ENCODE assay signal across 3 cellular contexts in the genomic region with DNA sequence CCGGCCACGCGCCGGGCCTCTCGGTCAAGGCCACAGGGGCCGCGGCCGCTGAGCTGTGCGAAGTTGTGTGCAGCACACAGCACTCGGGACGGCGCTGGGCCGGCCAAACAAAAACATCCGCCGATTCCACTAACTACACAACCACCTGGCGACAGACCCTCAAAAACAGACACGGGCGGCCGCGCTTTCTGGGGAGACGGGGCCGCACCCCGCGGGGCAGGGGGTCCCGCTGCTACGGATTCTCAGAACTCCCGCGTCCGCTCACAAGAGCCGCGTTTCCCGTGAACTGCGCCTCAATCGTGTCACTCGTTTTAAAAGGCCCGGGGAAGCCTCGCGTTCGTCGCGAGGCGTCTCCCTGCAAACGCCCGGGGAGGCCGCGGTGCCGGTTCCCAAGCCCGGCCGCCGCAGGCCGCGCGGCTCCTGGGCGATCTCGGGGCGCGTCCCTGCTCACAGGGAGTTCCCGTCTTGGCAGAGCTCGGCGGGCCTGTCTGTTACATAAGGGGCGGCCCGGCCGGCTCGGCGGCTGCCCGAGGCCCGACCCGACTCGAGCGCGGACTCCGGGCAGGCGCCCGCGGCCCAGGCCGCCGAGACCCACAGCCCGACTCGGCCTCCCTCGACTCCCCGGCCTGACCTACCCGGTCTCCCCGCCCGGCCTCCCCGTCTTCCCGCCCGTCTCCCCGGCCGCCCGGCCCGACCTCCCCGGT.
TF ChIP-seq lines count a peak whose summit lies in the region.

No MANE protein-coding gene starts in this region.

TF ChIP-seq in HCT116, 20 proteins besides CTCF, POLR2A, EP300 and RAD21:
- TF ChIP-seq FOSL1 (IDR thresholded peaks at IDR 0.05; ENCODE audit: low read depth) (no peak), ZFX (IDR thresholded peaks at IDR 0.05) (peak; percentile 98)

TF ChIP-seq in WTC11, 78 proteins besides CTCF, POLR2A, EP300 and RAD21:
- TF ChIP-seq, protein P1, sequence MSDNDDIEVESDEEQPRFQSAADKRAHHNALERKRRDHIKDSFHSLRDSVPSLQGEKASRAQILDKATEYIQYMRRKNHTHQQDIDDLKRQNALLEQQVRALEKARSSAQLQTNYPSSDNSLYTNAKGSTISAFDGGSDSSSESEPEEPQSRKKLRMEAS (CRISPR knock-in tag; IDR thresholded peaks at IDR 0.05) = peak; percentile 37; the same call in 1 of the 2 replicates
- TF ChIP-seq FOXP1 (CRISPR knock-in tag; IDR thresholded peaks at IDR 0.05; ENCODE audit: borderline replicate concordance) (peak; percentile 66; the same call in 1 of the 2 replicates), TP53 (CRISPR knock-in tag; IDR thresholded peaks at IDR 0.05) (no peak; the same call in 1 of the 2 replicates), E2F5 (CRISPR knock-in tag; IDR thresholded peaks at IDR 0.05) (0 out of 2 replicates have a peak, but pooled peaks have one; percentile 43)

TF ChIP-seq in endothelial cell of umbilical vein, 7 proteins besides CTCF, POLR2A, EP300 and RAD21:
- TF ChIP-seq POLR2AphosphoS5 (IDR thresholded peaks at IDR 0.05; ENCODE audit: insufficient read depth, low read depth, low read length) (peak; percentile 31), MYC (IDR thresholded peaks at IDR 0.05; ENCODE audit: low read depth, low read length) (no peak), JUN (IDR thresholded peaks at IDR 0.05; ENCODE audit: borderline replicate concordance, insufficient read depth, insufficient read length, low read depth) (no peak)
